ENCODE assay signal across 24 cellular contexts in genomic region chr2:16138811-16139662, GRCh38.
A peak's percentile ranks its signal among the peaks of the same experiment; 100 is the strongest.
DNase-seq lines count a peak whose midpoint lies in the region; ATAC-seq lines count a peak whose summit lies in the region.
"Had no signal": no experiment of that assay in that cellular context is flagged by ENCODE, and none has a peak within 500 bp of the region (broad histone marks: within the 10 kb centered on the region; RNA-seq: fewer than 3 reads in every experiment).

No MANE protein-coding gene starts in this region.

- no peak overlapping the region for H2BK120ac ChIP-seq in neuronal stem cell (ENCODE audit: low read depth, low read length)

- H2BK5ac ChIP-seq in neuronal stem cell (ENCODE audit: low read length) = no peak overlapping the region

- ATAC-seq in stimulated activated naive B cell treated with anti-CD40 and anti-IgM and Interleukin-4, amounts not matched to agents 10 μg/mL and 1 μg/mL and 100 μg/mL, for 72 hours (replicated peaks) = no peak
- ATAC-seq: SK-N-SH treated with all-trans-retinoic acid at 6 μM for 48 hours had no signal

- H3K9me3 Mint-ChIP-seq in activated CD4-positive, alpha-beta T cell treated with anti-CD3 and anti-CD28 coated beads, Interleukin-2, amount 10 ng/mL, durations not matched to agents 24 days and 14 days = no peaks in the 10 kb centered on the region
- peaks cover 5 to 9% of the 10 kb centered on the region in 2 donors for H3K9me3 Mint-ChIP-seq in stimulated activated naive B cell treated with anti-CD40 and anti-IgM and Interleukin-4, amounts not matched to agents 10 μg/mL and 1 μg/mL and 100 μg/mL, for 72 hours

- intact Hi-C loops in activated CD4-positive, alpha-beta T cell treated with anti-CD3 and anti-CD28 coated beads, Interleukin-2, amount 10 ng/mL, durations not matched to agents 24 days and 14 days (cut with micrococcal nuclease) = no loop called here

- H3K4me3 Mint-ChIP-seq in activated CD4-positive, alpha-beta T cell treated with anti-CD3 and anti-CD28 coated beads, Interleukin-2, amount 10 ng/mL, durations not matched to agents 24 days and 14 days = no peak overlapping the region
- no peak overlapping the region for H3K4me3 Mint-ChIP-seq in stimulated activated naive B cell treated with anti-CD40 and anti-IgM and Interleukin-4, amounts not matched to agents 10 μg/mL and 1 μg/mL and 100 μg/mL, for 72 hours
- H3K4me3 Mint-ChIP-seq: IgD-negative memory B cell had no signal

- H3K27me3 Mint-ChIP-seq in activated CD4-positive, alpha-beta T cell treated with anti-CD3 and anti-CD28 coated beads, Interleukin-2, amount 10 ng/mL, durations not matched to agents 24 days and 14 days = no peaks in the 10 kb centered on the region
- H3K27me3 Mint-ChIP-seq in stimulated activated naive B cell treated with anti-CD40 and anti-IgM and Interleukin-4, amounts not matched to agents 10 μg/mL and 1 μg/mL and 100 μg/mL, for 72 hours = no peaks in the 10 kb centered on the region
- H3K27me3 Mint-ChIP-seq: IgD-negative memory B cell had no signal

- H4K91ac ChIP-seq in neuronal stem cell (ENCODE audit: low read depth, low read length, poor library complexity) = no peak overlapping the region

- no CpG with 5 or more reads among the region's 8 CpGs for WGBS in neuronal stem cell (ENCODE audit: extremely low coverage in 2 of 2, insufficient read length in 2 of 2, insufficient replicate concordance in 1 of 2), 2 donors

- no peak overlapping the region for H2AK5ac ChIP-seq in neuronal stem cell (ENCODE audit: low read depth, low read length)

- no peak overlapping the region for H2BK12ac ChIP-seq in neuronal stem cell (ENCODE audit: low read length)

- H3K14ac ChIP-seq in neuronal stem cell (ENCODE audit: low read length) = no peak overlapping the region

- no peak overlapping the region for H3K4ac ChIP-seq in neuronal stem cell (ENCODE audit: low read length)

- DNase-seq in activated CD4-positive, alpha-beta T cell treated with anti-CD3 and anti-CD28 coated beads, Interleukin-2, amount 10 ng/mL, durations not matched to agents 24 days and 14 days = peak; percentile 10
- DNase-seq in activated CD4-positive, alpha-beta T cell treated with anti-CD3 and anti-CD28 coated beads, Interleukin-2, amount 50 U/mL, for 4 hours = no peak
- peak; percentile 14 for DNase-seq in islet precursor cell
- peak; percentile 80 for DNase-seq in neuronal stem cell (ENCODE audit: low spot score)
- no peak for DNase-seq in NCI-H226
- no peak for DNase-seq in NCI-H345 treated with DMSO at 0.1 percent for 48 hours (lab: John Stamatoyannopoulos, UW; ENCODE audit: unreplicated experiment)
- no peak for DNase-seq in stimulated activated naive B cell treated with anti-CD40 and anti-IgM and Interleukin-4, amounts not matched to agents 10 μg/mL and 1 μg/mL and 100 μg/mL, for 72 hours
- no peak for DNase-seq in NCI-H345 (lab: John Stamatoyannopoulos, UW)
- DNase-seq: ACHN, Calu3, DMS79 treated with DMSO at 0.1 percent for 48 hours, H7, MM.1S, NCI-H1048, NCI-H1417, NCI-H1694, NCI-H2029 treated with DMSO at 0.1 percent for 48 hours, NCI-H2227 treated with DMSO at 0.1 percent for 48 hours, NCI-H524, NCI-H748 treated with DMSO at 0.1 percent for 48 hours had no signal

- H3K9ac ChIP-seq in neuronal stem cell (ENCODE audit: low read depth, low read length, poor library complexity) = no peak overlapping the region
- H3K9ac ChIP-seq: KMS-11 had no signal

- no peak overlapping the region for H3K4me3 ChIP-seq in neuronal stem cell (ENCODE audit: low read length in 2 of 2)

- H3K4me2 ChIP-seq in neuronal stem cell (ENCODE audit: insufficient read depth, low read length, poor library complexity, severe bottlenecking) = peak overlapping the region; percentile 28
- H3K4me2 ChIP-seq: KMS-11 had no signal

- no peaks in the 10 kb centered on the region for H3K36me3 ChIP-seq in neuronal stem cell (replicated peaks in 1 of 2; ENCODE audit: control insufficient read depth in 2 of 2, insufficient read depth in 2 of 2, low read length in 2 of 2)

- peak overlapping the region; percentile 78 for H3K27ac ChIP-seq in neuronal stem cell (replicated peaks; ENCODE audit: low read length)
- H3K27ac ChIP-seq: 22Rv1, KMS-11 had no signal

- H3K9me3 ChIP-seq in neuronal stem cell (replicated peaks in 1 of 2; ENCODE audit: control insufficient read depth in 2 of 2, insufficient read depth in 1 of 2, low read depth in 1 of 2, low read length in 2 of 2) = peaks cover 0 to 17% of the 10 kb centered on the region in 2 donors

- H2AFZ ChIP-seq in neuronal stem cell (ENCODE audit: low read length) = peak overlapping the region; percentile 77

- no peak overlapping the region for H2BK15ac ChIP-seq in neuronal stem cell (ENCODE audit: low read length)

- H3K4me1 Mint-ChIP-seq in activated CD4-positive, alpha-beta T cell treated with anti-CD3 and anti-CD28 coated beads, Interleukin-2, amount 10 ng/mL, durations not matched to agents 24 days and 14 days = no peaks in the 10 kb centered on the region
- no peaks in the 10 kb centered on the region for H3K4me1 Mint-ChIP-seq in stimulated activated naive B cell treated with anti-CD40 and anti-IgM and Interleukin-4, amounts not matched to agents 10 μg/mL and 1 μg/mL and 100 μg/mL, for 72 hours
- H3K4me1 Mint-ChIP-seq: IgD-negative memory B cell had no signal

- H3K27me3 ChIP-seq in neuronal stem cell (ENCODE audit: control insufficient read depth in 3 of 3, insufficient read depth in 3 of 3, low read depth in 1 of 3, low read length in 3 of 3) = no peaks in the 10 kb centered on the region

- no peak overlapping the region for H3K23ac ChIP-seq in neuronal stem cell (ENCODE audit: low read depth, low read length, poor library complexity)

- H3K79me1 ChIP-seq in neuronal stem cell (ENCODE audit: low read depth, low read length) = no peaks in the 10 kb centered on the region

- no peak overlapping the region for H4K8ac ChIP-seq in neuronal stem cell (ENCODE audit: low read depth, low read length)

- H3K4me1 ChIP-seq in neuronal stem cell (ENCODE audit: control insufficient read depth in 2 of 2, insufficient read depth in 1 of 2, low read depth in 1 of 2, low read length in 2 of 2) = peaks cover 11 to 17% of the 10 kb centered on the region in 2 donors

- H3K27ac Mint-ChIP-seq in activated CD4-positive, alpha-beta T cell treated with anti-CD3 and anti-CD28 coated beads, Interleukin-2, amount 10 ng/mL, durations not matched to agents 24 days and 14 days = no peak overlapping the region
- H3K27ac Mint-ChIP-seq in stimulated activated naive B cell treated with anti-CD40 and anti-IgM and Interleukin-4, amounts not matched to agents 10 μg/mL and 1 μg/mL and 100 μg/mL, for 72 hours = no peak overlapping the region
- H3K27ac Mint-ChIP-seq: IgD-negative memory B cell had no signal

- no peaks in the 10 kb centered on the region for H3K36me3 Mint-ChIP-seq in activated CD4-positive, alpha-beta T cell treated with anti-CD3 and anti-CD28 coated beads, Interleukin-2, amount 10 ng/mL, durations not matched to agents 24 days and 14 days (ENCODE audit: low read depth)
- H3K36me3 Mint-ChIP-seq in stimulated activated naive B cell treated with anti-CD40 and anti-IgM and Interleukin-4, amounts not matched to agents 10 μg/mL and 1 μg/mL and 100 μg/mL, for 72 hours = no peaks in the 10 kb centered on the region
- H3K36me3 Mint-ChIP-seq: IgD-negative memory B cell had no signal

- no peak overlapping the region for H3K18ac ChIP-seq in neuronal stem cell (ENCODE audit: low read length)

Comparison
In these comparisons a context has a peak if more than half of its experiments do, and no peak if none do; other contexts are left out.
1. DNase-seq: peak in activated CD4-positive, alpha-beta T cell treated with anti-CD3 and anti-CD28 coated beads, Interleukin-2, amount 10 ng/mL, durations not matched to agents 24 days and 14 days (single experiment), islet precursor cell (single experiment) and neuronal stem cell (single experiment); none in activated CD4-positive, alpha-beta T cell treated with anti-CD3 and anti-CD28 coated beads, Interleukin-2, amount 50 U/mL, for 4 hours (0 of 2), NCI-H226 (single experiment), NCI-H345 treated with DMSO at 0.1 percent for 48 hours (single experiment), stimulated activated naive B cell treated with anti-CD40 and anti-IgM and Interleukin-4, amounts not matched to agents 10 μg/mL and 1 μg/mL and 100 μg/mL, for 72 hours (single experiment) and NCI-H345 (single experiment).